ENCODE assay signal across 8 cellular contexts in the genomic region with DNA sequence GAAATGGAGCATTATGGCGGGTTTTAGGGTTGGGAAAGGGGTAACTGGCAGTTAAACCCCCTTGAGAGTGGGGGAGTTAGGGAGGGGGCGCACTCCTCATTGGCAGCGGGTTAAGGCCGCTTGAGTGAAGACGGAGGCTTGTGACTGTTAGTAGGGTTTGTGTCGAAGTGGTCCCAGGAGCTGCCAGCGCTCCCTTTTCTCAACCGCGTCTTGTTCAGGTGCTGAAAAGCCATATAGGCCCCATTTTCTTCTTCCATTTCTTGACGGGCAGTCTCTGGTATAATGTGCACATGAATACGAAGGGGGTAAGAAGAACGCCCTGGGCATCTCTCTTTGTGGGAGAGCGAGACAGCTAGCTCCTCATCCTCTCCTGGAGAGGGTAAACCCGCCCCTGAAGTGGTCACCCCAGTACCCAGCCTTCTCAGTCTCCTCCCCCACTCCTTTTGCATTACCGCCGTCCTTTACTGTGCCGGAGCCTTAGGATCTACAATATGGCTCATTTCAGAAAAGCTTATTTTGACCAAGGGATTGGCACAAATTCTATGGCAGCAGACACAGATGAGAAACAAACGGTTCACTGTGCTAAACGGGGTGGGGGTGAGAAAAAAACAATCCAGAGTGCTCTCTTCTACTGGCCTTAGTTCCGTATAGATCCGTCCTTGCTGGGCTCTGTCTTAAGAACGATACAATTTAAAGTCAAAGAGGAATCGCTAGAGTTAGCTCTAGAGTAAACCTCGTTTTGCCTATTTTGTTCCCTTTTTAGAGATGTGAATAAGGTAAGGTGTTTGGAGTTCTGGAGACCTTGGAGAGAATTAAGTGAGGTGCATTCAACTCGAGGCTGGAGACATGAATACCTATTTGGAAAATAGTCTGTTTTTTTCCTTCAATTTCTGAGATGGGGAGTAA. TPM values are rescaled to one million over a fixed set of nuclear protein-coding genes. Genes with fewer than 3 reads are reported as not detected.
DNase-seq lines count a peak whose midpoint lies in the region; ATAC-seq and TF ChIP-seq lines count a peak whose summit lies in the region.

No MANE protein-coding gene starts in this region.

- in situ Hi-C loops in brain microvascular endothelial cell (cut with HindIII; ENCODE audit: low pct_ligation_motif_present, low sequenced_read_pairs) = no loop called here

- peak overlapping the region; percentile 95 for H3K4me3 ChIP-seq in LNCaP clone FGC (ENCODE audit: low read depth, low read length)
- H3K4me3 ChIP-seq in brain microvascular endothelial cell (ENCODE audit: low read depth, low read length) = peak overlapping the region; percentile 99
- peak overlapping the region; percentile 58 to 88 (median 74) for H3K4me3 ChIP-seq in spleen

- H3K27me3 ChIP-seq in brain microvascular endothelial cell (replicated peaks) (no peaks in the 10 kb centered on the region), spleen (replicated peaks in 1 of 7) (no peaks in the 10 kb centered on the region)

- H3K9me3 Mint-ChIP-seq in T-helper 2 cell treated with Interferon-gamma antibody and Interleukin-4, amounts not matched to agents 5 μg/mL and 100 μg/mL, for 36 hours = no peaks in the 10 kb centered on the region
- peaks cover 0 to 5% (median 0%) of the 10 kb centered on the region in 6 donors for H3K9me3 Mint-ChIP-seq in immature natural killer cell

- DNase-seq in ELF-1 (ENCODE audit: low read depth, low spot score) = peak; percentile 74
- no peak for DNase-seq in LNCaP clone FGC (ENCODE audit: low read depth)
- peak; percentile 58 for DNase-seq in T-helper 2 cell treated with Interferon-gamma antibody and Interleukin-4, amounts not matched to agents 5 μg/mL and 100 μg/mL, for 36 hours (ENCODE audit: low spot score)
- DNase-seq in brain microvascular endothelial cell = no peak
- DNase-seq in immature natural killer cell = peak; percentile 63 to 70 (median 63)
- DNase-seq in spleen = peak; percentile 84
- DNase-seq in COLO829 (ENCODE audit: low spot score) = no peak

- no peaks in the 10 kb centered on the region for H3K36me3 ChIP-seq in brain microvascular endothelial cell (replicated peaks)
- no peaks in the 10 kb centered on the region for H3K36me3 ChIP-seq in spleen

- H3K27me3 Mint-ChIP-seq in T-helper 2 cell treated with Interferon-gamma antibody and Interleukin-4, amounts not matched to agents 5 μg/mL and 100 μg/mL, for 36 hours (ENCODE audit: low read depth) = peaks cover 4% of the 10 kb centered on the region
- peaks cover 36 to 55% (median 47%) of the 10 kb centered on the region in 3 donors for H3K27me3 Mint-ChIP-seq in immature natural killer cell (ENCODE audit: low read depth in 3 of 3)

- H3K27ac ChIP-seq in brain microvascular endothelial cell = peak overlapping the region; percentile 97
- peak overlapping the region; percentile 100 for H3K27ac ChIP-seq in spleen

- TF ChIP-seq POLR2A in spleen (IDR thresholded peaks at IDR 0.05) = peak in 1 of 3 donors; percentile 36

- no peaks in the 10 kb centered on the region for H3K9me3 ChIP-seq in spleen

- H3K4me1 Mint-ChIP-seq in T-helper 2 cell treated with Interferon-gamma antibody and Interleukin-4, amounts not matched to agents 5 μg/mL and 100 μg/mL, for 36 hours (ENCODE audit: low read depth) = peaks cover 28% of the 10 kb centered on the region
- peaks cover 49 to 72% of the 10 kb centered on the region in 2 donors for H3K4me1 Mint-ChIP-seq in immature natural killer cell

- no peak for ATAC-seq in HG02970 (IDR thresholded peaks at IDR 0.05; ENCODE audit: low FRiP score, unreplicated experiment)

- intact Hi-C loops in spleen (cut with DNase I; ENCODE audit: low total_unique reads) = loop anchor here (5.0 kb wide), 1 partner anchor 33 kb away; no protein-coding TSS in a partner anchor

- TF ChIP-seq CTCF in LNCaP clone FGC (IDR thresholded peaks at IDR 0.05; ENCODE audit: control insufficient read depth, extremely low read depth, insufficient read depth) = peak; percentile 13; the same call in 1 of the 2 replicates
- TF ChIP-seq CTCF in brain microvascular endothelial cell (IDR thresholded peaks at IDR 0.05; ENCODE audit: low read depth, low read length, missing control alignments) = no peak
- TF ChIP-seq CTCF in spleen (IDR thresholded peaks at IDR 0.05 in 8 of 11, conservative IDR thresholded peaks at IDR 0.05 in 3 of 11) = peak in 1 of 11 experiments; percentile 19

- 0 to 1% (median 0%) methylated on average over 25 of the region's 25 CpGs for WGBS in spleen, 5 donors

- peak overlapping the region; percentile 99 for H3K4me3 Mint-ChIP-seq in T-helper 2 cell treated with Interferon-gamma antibody and Interleukin-4, amounts not matched to agents 5 μg/mL and 100 μg/mL, for 36 hours
- H3K4me3 Mint-ChIP-seq in immature natural killer cell = peak overlapping the region; percentile 97 to 100 (median 98)

- H3K27ac Mint-ChIP-seq in T-helper 2 cell treated with Interferon-gamma antibody and Interleukin-4, amounts not matched to agents 5 μg/mL and 100 μg/mL, for 36 hours = peak overlapping the region; percentile 100
- peak overlapping the region; percentile 99 to 100 (median 100) for H3K27ac Mint-ChIP-seq in immature natural killer cell

- H3K36me3 Mint-ChIP-seq in T-helper 2 cell treated with Interferon-gamma antibody and Interleukin-4, amounts not matched to agents 5 μg/mL and 100 μg/mL, for 36 hours (ENCODE audit: low read depth) = peaks cover 55% of the 10 kb centered on the region
- H3K36me3 Mint-ChIP-seq in immature natural killer cell = peaks cover 0 to 14% (median 7%) of the 10 kb centered on the region in 3 donors

- peaks cover 40 to 64% (median 51%) of the 10 kb centered on the region in 6 donors for H3K4me1 ChIP-seq in spleen

RNA-seq across cellular contexts. Expression of a gene that starts 1.0 kb away (rescaled TPM):
- 100 to 1,000 TPM in 2 of 3 donors, 10 to 100 TPM in 1; 74.3 to 234 (median 114) TPM for polyA plus RNA-seq in immature natural killer cell
- 100 to 1,000 TPM; 132 to 215 (median 140) TPM for total RNA-seq in spleen
- polyA plus RNA-seq in spleen = 10 to 100 TPM; 11.5 to 20.4 (median 14.5) TPM

Comparison
In these comparisons a context has a peak if more than half of its experiments do, and no peak if none do; other contexts are left out.
1. DNase-seq: peak in ELF-1 (single experiment), T-helper 2 cell treated with Interferon-gamma antibody and Interleukin-4, amounts not matched to agents 5 μg/mL and 100 μg/mL, for 36 hours (single experiment), immature natural killer cell (3 of 3) and spleen (single experiment); none in LNCaP clone FGC (single experiment), brain microvascular endothelial cell (single experiment) and COLO829 (single experiment).
2. Peak in every context shown above with its lines, with median percentiles within 50 percentile points of each other: H3K4me3 ChIP-seq.